Comparison of ENCODE assay signal across 8 cellular contexts in genomic region chr17:21213491-21214014, GRCh38. TPM values are rescaled to one million over a fixed set of nuclear protein-coding genes. Genes with fewer than 3 reads are reported as not detected.
DNase-seq lines count a peak whose midpoint lies in the region; ATAC-seq and TF ChIP-seq lines count a peak whose summit lies in the region.

No MANE protein-coding gene starts in this region.

- H3K79me1 ChIP-seq in mesendoderm (ENCODE audit: low read length): peaks cover 6% of the 10 kb centered on the region

- H3K4me3 ChIP-seq in AG04449 (ENCODE audit: low read depth, low read length) (peak overlapping the region; percentile 97), dorsolateral prefrontal cortex (peak overlapping the region; percentile 72 to 100 (median 98)), mesendoderm (ENCODE audit: low read length) (peak overlapping the region; percentile 91), thyroid gland (replicated peaks in 1 of 3) (peak overlapping the region; percentile 67 to 97 (median 86))

- no peak for DNase-seq in AG04449 (ENCODE audit: low read depth, low spot score)
- peak; percentile 31 for DNase-seq in RPMI7951 (ENCODE audit: low read depth)
- DNase-seq in dorsolateral prefrontal cortex: peak in 3 of 10 donors; percentile 14 to 38 (median 25)
- no peak for DNase-seq in mesendoderm
- DNase-seq in thyroid gland: peak; percentile 37 to 50
- DNase-seq in activated CD4-positive, CD25-positive, alpha-beta regulatory T cell treated with anti-CD3 and anti-CD28 coated beads, Interleukin-2, amount 50 U/mL, for 72 hours: no peak

- H3K27ac ChIP-seq in dorsolateral prefrontal cortex (peak overlapping the region in 58 of 59 donors; percentile 59 to 98 (median 92)), mesendoderm (ENCODE audit: low read depth, low read length) (peak overlapping the region; percentile 65), thyroid gland (peak overlapping the region; percentile 77 to 96 (median 90))

- H3K4ac ChIP-seq in mesendoderm (ENCODE audit: low read depth, low read length): peak overlapping the region; percentile 97

- peak overlapping the region; percentile 78 for H4K8ac ChIP-seq in mesendoderm (ENCODE audit: low read depth, low read length)

- H2BK15ac ChIP-seq in mesendoderm (replicated peaks; ENCODE audit: low read depth): no peak overlapping the region

- no peaks in the 10 kb centered on the region for H3K27me3 ChIP-seq in dorsolateral prefrontal cortex
- H3K27me3 ChIP-seq in mesendoderm (ENCODE audit: insufficient read depth, low read length, poor library complexity): no peaks in the 10 kb centered on the region
- no peaks in the 10 kb centered on the region for H3K27me3 ChIP-seq in thyroid gland

- TF ChIP-seq CTCF in AG04449 (IDR thresholded peaks at IDR 0.05; ENCODE audit: insufficient read depth, low read length, missing control alignments) (no peak), dorsolateral prefrontal cortex (IDR thresholded peaks at IDR 0.05 in 54 of 56, conservative IDR thresholded peaks at IDR 0.05 in 2 of 56; ENCODE audit: low read depth in 1 of 56, partially characterized antibody in 56 of 56) (no peak), thyroid gland (IDR thresholded peaks at IDR 0.05) (no peak)

- no peaks in the 10 kb centered on the region for H3K9me3 ChIP-seq in thyroid gland

- H3K9ac ChIP-seq in mesendoderm (ENCODE audit: low read length): peak overlapping the region; percentile 96

- H3K23ac ChIP-seq in mesendoderm (ENCODE audit: low read length): no peak overlapping the region

- H4K5ac ChIP-seq in mesendoderm (ENCODE audit: low read length): no peak overlapping the region

- peak overlapping the region; percentile 71 for H3K18ac ChIP-seq in mesendoderm (ENCODE audit: low read length)

- no peak overlapping the region for H2AK5ac ChIP-seq in mesendoderm (ENCODE audit: low read length)

- H3K36me3 ChIP-seq in mesendoderm (ENCODE audit: control insufficient read depth, insufficient read depth, low read length) (peaks cover 5% of the 10 kb centered on the region), thyroid gland (no peaks in the 10 kb centered on the region)

- H3K79me2 ChIP-seq in mesendoderm (ENCODE audit: control insufficient read depth, insufficient read depth, low read length): peaks cover 53% of the 10 kb centered on the region

- no peak overlapping the region for H2BK120ac ChIP-seq in mesendoderm (ENCODE audit: low read depth, low read length)

- CTCF ChIA-PET in AG04449 (lab: Yijun Ruan, JAX): interaction anchor here (0.9 to 5.7 kb wide), 6 partner anchors 18 to 94 kb away, joined by 3 to 37 read pairs (median 6); no protein-coding TSS in a partner anchor

- WGBS in mesendoderm (ENCODE audit: extremely low coverage, insufficient coverage, low lambda C conversion rate): no CpG with 5 or more reads among the region's 44 CpGs
- WGBS in thyroid gland, 2 donors: 0% methylated on average over 3 to 37 of the region's 44 CpGs

- peak overlapping the region; percentile 57 for H2BK5ac ChIP-seq in mesendoderm (ENCODE audit: low read length)

- H3K56ac ChIP-seq in mesendoderm (ENCODE audit: low read length): peak overlapping the region; percentile 97

- intact Hi-C loops in dorsolateral prefrontal cortex (cut with DNase I): loop anchor here (2.0 to 10.0 kb wide), 7 partner anchors 39 to 341 kb away; partner anchors contain the start of genes DHRS7B (in 2 of the 2), NATD1 (in 2 of the 2), MAP2K3 (in 1 of the 2) and USP22 (in 1 of the 2)
- intact Hi-C loops in thyroid gland (cut with DNase I): loop anchor here (5.0 to 10.0 kb wide), 2 partner anchors 89 to 171 kb away; partner anchors contain the start of genes DHRS7B and USP22

- TF ChIP-seq POLR2A in thyroid gland (IDR thresholded peaks at IDR 0.05): no peak

- POLR2A ChIA-PET in AG04449 (lab: Yijun Ruan, JAX): interaction anchor here (1.0 to 1.3 kb wide), 3 partner anchors 14 to 73 kb away, joined by 3 to 5 read pairs (median 4); no protein-coding TSS in a partner anchor

- peaks cover 7% of the 10 kb centered on the region for H3K4me1 ChIP-seq in mesendoderm (ENCODE audit: control insufficient read depth, low read depth, low read length)
- H3K4me1 ChIP-seq in thyroid gland: peaks cover 51 to 59% of the 10 kb centered on the region in 2 donors

- peak overlapping the region; percentile 19 for H3K4me2 ChIP-seq in mesendoderm (ENCODE audit: low read length)

- ATAC-seq in GM18861 (IDR thresholded peaks at IDR 0.05; ENCODE audit: unreplicated experiment) (peak; percentile 9), HG03060 (IDR thresholded peaks at IDR 0.05; ENCODE audit: low read depth, unreplicated experiment) (peak; percentile 14)

RNA-seq across cellular contexts. Expression of gene TMEM11, which starts 0.4 kb away (rescaled TPM):
- total RNA-seq in RPMI7951 (2014; rRNA removed; shearing (Covaris generic)): 22.9 and 26.1 TPM in 2 replicates
- total RNA-seq in dorsolateral prefrontal cortex (10 to 100 TPM; 11.9 to 23.7 (median 17.4) TPM), thyroid gland (10 to 100 TPM; 20.7 to 35.7 (median 24.7) TPM)
- polyA plus RNA-seq in mesendoderm (2013, experiment 1 of 2): 46.0 TPM
- 46.4 TPM for polyA plus RNA-seq in mesendoderm (2013, experiment 2 of 2)

RNA-seq across cellular contexts. Expression of gene NATD1, which starts 39.7 kb away (rescaled TPM):
- 0.72 and 0.88 TPM in 2 replicates for total RNA-seq in RPMI7951 (2014; rRNA removed; shearing (Covaris generic))
- total RNA-seq in dorsolateral prefrontal cortex: 10 to 100 TPM in 14 of 120 experiments, 1 to 10 TPM in 106; 5.2 to 13.5 (median 7.6) TPM
- 22.9 TPM for polyA plus RNA-seq in mesendoderm (2013, experiment 1 of 2)
- polyA plus RNA-seq in mesendoderm (2013, experiment 2 of 2): 23.5 TPM
- 10 to 100 TPM; 18.6 to 34.1 (median 21.2) TPM for total RNA-seq in thyroid gland

Comparison
In these comparisons a context has a peak if more than half of its experiments do, and no peak if none do; other contexts are left out.
1. DNase-seq: peak in RPMI7951 (single experiment) and thyroid gland (2 of 2); none in AG04449 (single experiment), mesendoderm (single experiment) and activated CD4-positive, CD25-positive, alpha-beta regulatory T cell treated with anti-CD3 and anti-CD28 coated beads, Interleukin-2, amount 50 U/mL, for 72 hours (single experiment).
2. Peak in every context shown above with its lines, with median percentiles within 50 percentile points of each other: H3K4me3 ChIP-seq and H3K27ac ChIP-seq.